Comparison of ENCODE assay signal across 21 cellular contexts in genomic region chr2:41723531-41723930, GRCh38.
A peak's percentile ranks its signal among the peaks of the same experiment; 100 is the strongest.
DNase-seq lines count a peak whose midpoint lies in the region; ATAC-seq and TF ChIP-seq lines count a peak whose summit lies in the region.
"Had no signal": no experiment of that assay in that cellular context is flagged by ENCODE, and none has a peak within 500 bp of the region (broad histone marks: within the 10 kb centered on the region; RNA-seq: fewer than 3 reads in every experiment).

No MANE protein-coding gene starts in this region.

- no peak for TF ChIP-seq CTCF in HFFc6 (IDR thresholded peaks at IDR 0.05)

- ATAC-seq in stimulated activated naive CD8-positive, alpha-beta T cell treated with anti-CD3 and anti-CD28 coated beads, Interleukin-15, Interleukin-2, amounts not matched to agents 100 U/mL and 50 U/mL, for 24 hours = no peak
- ATAC-seq in GM18873 (IDR thresholded peaks at IDR 0.05; ENCODE audit: low FRiP score, unreplicated experiment) = no peak
- ATAC-seq: CD8-positive, alpha-beta T cell; stimulated activated naive B cell treated with anti-CD40 and anti-IgM and Interleukin-4, amounts not matched to agents 10 μg/mL and 1 μg/mL and 100 μg/mL, for 72 hours; WTC11 had no signal

- H3K4me3 Mint-ChIP-seq in HFFc6 = no peak overlapping the region
- H3K4me3 Mint-ChIP-seq: activated naive CD8-positive, alpha-beta T cell treated with anti-CD3 and anti-CD28 coated beads, Interleukin-2, amount 10 ng/mL, durations not matched to agents 7 days and 5 days; CD8-positive, alpha-beta T cell; neural crest cell; stimulated activated naive B cell treated with anti-CD40 and anti-IgM and Interleukin-4, amounts not matched to agents 10 μg/mL and 1 μg/mL and 100 μg/mL, for 72 hours; T-helper 2 cell treated with Interferon-gamma antibody and Interleukin-4, amounts not matched to agents 5 μg/mL and 100 μg/mL, for 36 hours; WTC11 had no signal

- DNase-seq in HFFc6 (no peak), NCI-H146 treated with DMSO at 0.1 percent for 48 hours (lab: John Stamatoyannopoulos, UW; ENCODE audit: unreplicated experiment) (peak; percentile 40), astrocyte of the hippocampus (ENCODE audit: low read depth, low spot score) (peak; percentile 8), myocyte (ENCODE audit: low read depth) (peak; percentile 49), SHP77 (lab: John Stamatoyannopoulos, UW) (no peak)
- DNase-seq in stimulated activated naive CD8-positive, alpha-beta T cell treated with anti-CD3 and anti-CD28 coated beads, Interleukin-15, Interleukin-2, amounts not matched to agents 100 U/mL and 50 U/mL, for 24 hours = no peak
- DNase-seq: activated CD4-positive, alpha-beta T cell treated with anti-CD3 and anti-CD28 coated beads, Interleukin-2, amount 50 U/mL, for 48 hours; activated naive CD8-positive, alpha-beta T cell treated with anti-CD3 and anti-CD28 coated beads, Interleukin-2, amount 10 ng/mL, durations not matched to agents 7 days and 5 days; brain microvascular endothelial cell; CD8-positive, alpha-beta T cell; colonic mucosa; GOT3; NCI-H2171; NK-92 treated with Interleukin-12 subunit alpha and Interleukin-12 subunit beta, amount 100 ng/mL, for 24 hours; Peyer's patch; stimulated activated CD4-positive, alpha-beta T cell treated with anti-CD3 and anti-CD28 coated beads, Interleukin-2, amount 100 ng/mL, for 48 hours; stimulated activated naive B cell treated with anti-CD40 and anti-IgM and Interleukin-4, amounts not matched to agents 10 μg/mL and 1 μg/mL and 100 μg/mL, for 72 hours had no signal

- no peaks in the 10 kb centered on the region; the same call in 1 of the 2 replicates for H3K27me3 Mint-ChIP-seq in HFFc6 (ENCODE audit: insufficient read depth)
- H3K27me3 Mint-ChIP-seq: activated naive CD8-positive, alpha-beta T cell treated with anti-CD3 and anti-CD28 coated beads, Interleukin-2, amount 10 ng/mL, durations not matched to agents 7 days and 5 days; stimulated activated naive B cell treated with anti-CD40 and anti-IgM and Interleukin-4, amounts not matched to agents 10 μg/mL and 1 μg/mL and 100 μg/mL, for 72 hours had no signal

- no peaks in the 10 kb centered on the region for H3K9me3 Mint-ChIP-seq in HFFc6
- H3K9me3 Mint-ChIP-seq: activated naive CD8-positive, alpha-beta T cell treated with anti-CD3 and anti-CD28 coated beads, Interleukin-2, amount 10 ng/mL, durations not matched to agents 7 days and 5 days; CD8-positive, alpha-beta T cell; neural crest cell; stimulated activated naive B cell treated with anti-CD40 and anti-IgM and Interleukin-4, amounts not matched to agents 10 μg/mL and 1 μg/mL and 100 μg/mL, for 72 hours; T-helper 2 cell treated with Interferon-gamma antibody and Interleukin-4, amounts not matched to agents 5 μg/mL and 100 μg/mL, for 36 hours; WTC11 had no signal

- peaks cover 57% of the 10 kb centered on the region for H3K4me1 Mint-ChIP-seq in HFFc6 (ENCODE audit: low read depth)
- H3K4me1 Mint-ChIP-seq: stimulated activated naive B cell treated with anti-CD40 and anti-IgM and Interleukin-4, amounts not matched to agents 10 μg/mL and 1 μg/mL and 100 μg/mL, for 72 hours had no signal

- no peaks in the 10 kb centered on the region for H3K36me3 Mint-ChIP-seq in HFFc6 (ENCODE audit: low read depth)
- H3K36me3 Mint-ChIP-seq: CD8-positive, alpha-beta T cell; stimulated activated naive B cell treated with anti-CD40 and anti-IgM and Interleukin-4, amounts not matched to agents 10 μg/mL and 1 μg/mL and 100 μg/mL, for 72 hours; WTC11 had no signal

- peak overlapping the region; percentile 71; the same call in 1 of the 2 replicates for H3K27ac Mint-ChIP-seq in HFFc6
- H3K27ac Mint-ChIP-seq: activated naive CD8-positive, alpha-beta T cell treated with anti-CD3 and anti-CD28 coated beads, Interleukin-2, amount 10 ng/mL, durations not matched to agents 7 days and 5 days; CD8-positive, alpha-beta T cell; stimulated activated naive B cell treated with anti-CD40 and anti-IgM and Interleukin-4, amounts not matched to agents 10 μg/mL and 1 μg/mL and 100 μg/mL, for 72 hours; T-helper 2 cell treated with Interferon-gamma antibody and Interleukin-4, amounts not matched to agents 5 μg/mL and 100 μg/mL, for 36 hours; WTC11 had no signal

Comparison
In these comparisons a context has a peak if more than half of its experiments do, and no peak if none do; other contexts are left out.
1. DNase-seq: peak in NCI-H146 treated with DMSO at 0.1 percent for 48 hours (single experiment), astrocyte of the hippocampus (single experiment) and myocyte (single experiment); none in HFFc6 (single experiment), SHP77 (0 of 2) and stimulated activated naive CD8-positive, alpha-beta T cell treated with anti-CD3 and anti-CD28 coated beads, Interleukin-15, Interleukin-2, amounts not matched to agents 100 U/mL and 50 U/mL, for 24 hours (single experiment).